8 cellular contexts compared by ENCODE assay signal in genomic region chr20:32761417-32761830, GRCh38. TPM values are rescaled to one million over a fixed set of nuclear protein-coding genes. Genes with fewer than 3 reads are reported as not detected.
A peak's percentile ranks its signal among the peaks of the same experiment; 100 is the strongest.
DNase-seq lines count a peak whose midpoint lies in the region; ATAC-seq and TF ChIP-seq lines count a peak whose summit lies in the region.

No MANE protein-coding gene starts in this region.

- no peak for DNase-seq in HAP-1 (ENCODE audit: low spot score in 2 of 2)
- no peak for DNase-seq in iPS DF 6.9 (ENCODE audit: low read depth, low spot score)
- DNase-seq in smooth muscle cell (lab: John Stamatoyannopoulos, UW; ENCODE audit: unreplicated experiment): no peak
- DNase-seq in COLO829 (ENCODE audit: low spot score): no peak
- DNase-seq in NCI-H2029 treated with DMSO at 0.1 percent for 48 hours (lab: John Stamatoyannopoulos, UW): no peak
- DNase-seq in dermis blood vessel endothelial cell: no peak

- H3K79me2 ChIP-seq in smooth muscle cell (ENCODE audit: low read depth): peaks cover 3% of the 10 kb centered on the region

- no peaks in the 10 kb centered on the region for H3K36me3 ChIP-seq in HAP-1 (replicated peaks)
- peaks cover 12% of the 10 kb centered on the region; the same call in 1 of the 2 replicates for H3K36me3 ChIP-seq in iPS DF 6.9 (ENCODE audit: control insufficient read depth, insufficient read depth, low read length)
- H3K36me3 ChIP-seq in smooth muscle cell (ENCODE audit: low read depth): no peaks in the 10 kb centered on the region

- no peak overlapping the region for H3K9ac ChIP-seq in smooth muscle cell (ENCODE audit: low read depth)

- H3F3A ChIP-seq in smooth muscle cell (ENCODE audit: low read depth): peaks cover 10% of the 10 kb centered on the region

- H3K27me3 ChIP-seq in HAP-1 (ENCODE audit: low read depth): no peaks in the 10 kb centered on the region
- no peaks in the 10 kb centered on the region for H3K27me3 ChIP-seq in iPS DF 6.9 (ENCODE audit: control insufficient read depth, insufficient read depth, low read length)
- no peaks in the 10 kb centered on the region for H3K27me3 ChIP-seq in smooth muscle cell (ENCODE audit: low read depth)

- ATAC-seq in HG02885 (IDR thresholded peaks at IDR 0.05; ENCODE audit: poor library complexity, unreplicated experiment): no peak

- TF ChIP-seq CTCF in VCaP (conservative IDR thresholded peaks at IDR 0.05): no peak
- TF ChIP-seq CTCF in smooth muscle cell (IDR thresholded peaks at IDR 0.05; ENCODE audit: borderline replicate concordance, insufficient read depth, poor library complexity, severe bottlenecking): no peak

- H3K9me3 ChIP-seq in HAP-1 (no peaks in the 10 kb centered on the region), iPS DF 6.9 (ENCODE audit: control insufficient read depth, insufficient read depth, low read length) (no peaks in the 10 kb centered on the region), smooth muscle cell (replicated peaks; ENCODE audit: low read depth) (no peaks in the 10 kb centered on the region)

- H3K4me3 ChIP-seq in HAP-1: peak overlapping the region; percentile 76
- peak overlapping the region; percentile 100; the same call in 1 of the 2 replicates for H3K4me3 ChIP-seq in iPS DF 6.9 (ENCODE audit: low read length)
- peak overlapping the region; percentile 70 for H3K4me3 ChIP-seq in smooth muscle cell

- in situ Hi-C loops in HAP-1 (cut with MboI; ENCODE audit: low sequenced_read_pairs): no loop called here

- peak overlapping the region; percentile 86 for H2AFZ ChIP-seq in smooth muscle cell (ENCODE audit: low read depth)

- WGBS in iPS DF 6.9 (ENCODE audit: insufficient coverage, insufficient read length): no CpG with 5 or more reads among the region's 6 CpGs
- WGBS in smooth muscle cell (ENCODE audit: low lambda C conversion rate): 48% methylated on average over 6 of the region's 6 CpGs

- H3K27ac ChIP-seq in VCaP (peak overlapping the region; percentile 83), iPS DF 6.9 (ENCODE audit: low read length) (no peak overlapping the region), smooth muscle cell (ENCODE audit: low read depth) (no peak overlapping the region)

- peak overlapping the region; percentile 98 for H3K4me2 ChIP-seq in smooth muscle cell

- H4K20me1 ChIP-seq in smooth muscle cell (ENCODE audit: low read depth): no peaks in the 10 kb centered on the region

- peaks cover 10% of the 10 kb centered on the region for H3K4me1 ChIP-seq in HAP-1
- peaks cover 1% of the 10 kb centered on the region; the same call in 1 of the 2 replicates for H3K4me1 ChIP-seq in iPS DF 6.9 (ENCODE audit: control insufficient read depth, insufficient read depth, low read length)
- peaks cover 3% of the 10 kb centered on the region for H3K4me1 ChIP-seq in smooth muscle cell (ENCODE audit: low read depth)

RNA-seq across cellular contexts. Expression of gene DNMT3B, which starts 0.8 kb away (rescaled TPM):
- total RNA-seq in smooth muscle cell: 2.9 and 3.5 TPM in 2 replicates
- 0.79 and 2.9 TPM in 2 replicates for polyA plus RNA-seq in smooth muscle cell
- 2.9 and 5.5 TPM in 2 replicates for total RNA-seq in dermis blood vessel endothelial cell

RNA-seq across cellular contexts. Expression of gene COMMD7, which starts 18.2 kb away (rescaled TPM):
- 29.2 and 35.4 TPM in 2 replicates for total RNA-seq in smooth muscle cell
- 57.6 and 62.8 TPM in 2 replicates for polyA plus RNA-seq in smooth muscle cell
- total RNA-seq in dermis blood vessel endothelial cell: 24.4 and 28.1 TPM in 2 replicates

RNA-seq across cellular contexts. Expression of gene MAPRE1, which starts 58.3 kb away (rescaled TPM):
- 160 TPM in 2 replicates for total RNA-seq in smooth muscle cell
- 81.0 and 89.2 TPM in 2 replicates for polyA plus RNA-seq in smooth muscle cell
- 127 and 157 TPM in 2 replicates for total RNA-seq in dermis blood vessel endothelial cell
